15 cellular contexts compared by ENCODE assay signal in genomic region chr4:73732759-73733431, GRCh38.
"Had no signal": no experiment of that assay in that cellular context is flagged by ENCODE, and none has a peak within 500 bp of the region (broad histone marks: within the 10 kb centered on the region; RNA-seq: fewer than 3 reads in every experiment).

No MANE protein-coding gene starts in this region.

- H3K36me3 ChIP-seq: gastroesophageal sphincter, right atrium auricular region, tibial nerve, vagina had no signal

- DNase-seq: activated naive CD4-positive, alpha-beta T cell; activated naive CD8-positive, alpha-beta T cell treated with anti-CD3 and anti-CD28 coated beads, Interleukin-2, amount 10 ng/mL, durations not matched to agents 7 days and 5 days; effector memory CD4-positive, alpha-beta T cell; natural killer cell; posterior cingulate gyrus; stimulated activated CD4-positive, alpha-beta T cell treated with anti-CD3 and anti-CD28 coated beads, Interleukin-4, amount 100 ng/mL, for 24 hours; stimulated activated naive CD4-positive, alpha-beta T cell had no signal

- ATAC-seq: activated CD4-positive, CD25-positive, alpha-beta regulatory T cell treated with anti-CD3 and anti-CD28 coated beads, Interleukin-2, amount 50 U/mL, for 24 hours had no signal

- H3K9me3 ChIP-seq: gastroesophageal sphincter, right atrium auricular region, tibial nerve, vagina had no signal

- H3K27ac ChIP-seq: coronary artery, gastroesophageal sphincter, right atrium auricular region, tibial nerve, vagina had no signal

- H3K4me3 ChIP-seq: coronary artery, gastroesophageal sphincter, right atrium auricular region, skin epidermis, tibial nerve, vagina had no signal

- H3K27me3 ChIP-seq: gastroesophageal sphincter, right atrium auricular region, tibial nerve, vagina had no signal

- FAIRE-seq: islet of Langerhans had no signal
